15 cellular contexts compared by ENCODE assay signal in the genomic region with DNA sequence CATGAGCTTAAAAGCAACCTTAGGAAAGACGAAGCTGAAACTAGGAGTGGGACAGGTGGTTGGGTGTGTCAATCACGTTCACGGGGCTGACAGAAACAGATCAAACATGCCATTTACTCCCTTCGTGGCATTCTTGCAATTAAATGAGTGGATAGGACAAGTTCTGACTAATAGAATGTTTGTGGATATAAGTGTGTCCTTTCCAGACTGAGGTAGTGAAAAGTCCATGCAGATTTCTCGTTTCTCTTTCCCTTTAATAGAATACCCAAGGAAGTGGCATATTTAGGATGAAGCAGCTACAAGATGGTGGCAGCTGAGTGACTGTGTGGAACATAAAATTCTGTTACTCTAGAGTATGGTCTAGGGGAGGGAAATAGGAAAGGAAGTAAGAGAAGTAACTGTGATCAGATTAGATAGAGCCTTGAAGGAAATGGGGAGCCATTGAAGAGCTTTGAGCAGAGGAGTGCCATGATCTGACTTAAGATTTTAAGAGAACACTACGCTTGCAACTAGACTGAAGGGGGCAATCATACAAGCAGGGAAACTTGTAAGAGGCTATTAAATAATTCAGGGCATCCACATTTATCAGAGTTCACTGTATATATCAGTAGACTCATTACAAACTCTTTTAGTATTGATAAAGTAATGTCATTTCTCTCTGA. TPM values are rescaled to one million over a fixed set of nuclear protein-coding genes. Genes with fewer than 3 reads are reported as not detected.
DNase-seq lines count a peak whose midpoint lies in the region; ATAC-seq, FAIRE-seq and TF ChIP-seq lines count a peak whose summit lies in the region.
"Had no signal": no experiment of that assay in that cellular context is flagged by ENCODE, and none has a peak within 500 bp of the region (broad histone marks: within the 10 kb centered on the region; RNA-seq: fewer than 3 reads in every experiment).

No MANE protein-coding gene starts in this region.

- ATAC-seq in heart right ventricle, result no peak

- peak overlapping the region; percentile 78 for H3K27ac ChIP-seq in cardiac muscle cell
- H3K27ac ChIP-seq in heart right ventricle, result no peak overlapping the region
- H3K27ac ChIP-seq in mucosa of rectum (ENCODE audit: low read depth in 2 of 2, low read length in 2 of 2), result peak overlapping the region; percentile 56 to 72
- H3K27ac ChIP-seq: dorsolateral prefrontal cortex, tibial artery had no signal

- peaks cover 15% of the 10 kb centered on the region for H3K4me1 ChIP-seq in cardiac muscle cell (ENCODE audit: low read depth)
- H3K4me1 ChIP-seq in heart right ventricle, result peaks cover 0 to 4% (median 0%) of the 10 kb centered on the region in 9 donors
- peaks cover 13 to 31% of the 10 kb centered on the region in 2 donors for H3K4me1 ChIP-seq in mucosa of rectum (ENCODE audit: control insufficient read depth in 2 of 2, insufficient read depth in 2 of 2, low read length in 2 of 2)

- no peak overlapping the region for H3K9ac ChIP-seq in mucosa of rectum (ENCODE audit: low read depth in 1 of 2, low read length in 2 of 2)

- H3K4me3 ChIP-seq in cardiac muscle cell (no peak overlapping the region), heart right ventricle (no peak overlapping the region), choroid plexus epithelial cell (ENCODE audit: low read depth, low read length) (no peak overlapping the region), mucosa of rectum (ENCODE audit: low read length in 2 of 2) (peak overlapping the region; percentile 29 to 49)
- H3K4me3 ChIP-seq: dorsolateral prefrontal cortex, tibial artery had no signal

- no peak for TF ChIP-seq CTCF in cardiac muscle cell (IDR thresholded peaks at IDR 0.05; ENCODE audit: low read depth, low read length)
- TF ChIP-seq CTCF in heart right ventricle (IDR thresholded peaks at IDR 0.05), result no peak
- no peak for TF ChIP-seq CTCF in choroid plexus epithelial cell (conservative IDR thresholded peaks at IDR 0.05; ENCODE audit: low read depth, low read length)

- WGBS in heart right ventricle, 2 donors, result 85 to 87% methylated on average over 6 of the region's 6 CpGs

- intact Hi-C loops in heart right ventricle (cut with DNase I), result loop anchor here in 7 of 10 donors (1.0 to 5.0 kb wide), 6 partner anchors 64 to 69 kb away; no protein-coding TSS in a partner anchor

- H3K36me3 ChIP-seq in cardiac muscle cell (no peaks in the 10 kb centered on the region), heart right ventricle (no peaks in the 10 kb centered on the region), mucosa of rectum (ENCODE audit: control insufficient read depth in 2 of 2, insufficient read depth in 2 of 2, low read length in 2 of 2) (no peaks in the 10 kb centered on the region)
- H3K36me3 ChIP-seq: tibial artery had no signal

- no peak for FAIRE-seq in HTR-8/SVneo (lab: Jason Lieb, UNC)

- H3K9me3 ChIP-seq in cardiac muscle cell (ENCODE audit: low read depth), result no peaks in the 10 kb centered on the region
- H3K9me3 ChIP-seq in heart right ventricle, result no peaks in the 10 kb centered on the region
- H3K9me3 ChIP-seq in mucosa of rectum (ENCODE audit: control insufficient read depth in 2 of 2, low read length in 2 of 2), result peaks cover 0 to 3% of the 10 kb centered on the region in 2 donors
- H3K9me3 ChIP-seq: tibial artery had no signal

- H3K27me3 ChIP-seq in cardiac muscle cell, result no peaks in the 10 kb centered on the region
- H3K27me3 ChIP-seq in heart right ventricle, result no peaks in the 10 kb centered on the region
- no peaks in the 10 kb centered on the region for H3K27me3 ChIP-seq in mucosa of rectum (ENCODE audit: control insufficient read depth in 2 of 2, insufficient read depth in 2 of 2, low read length in 2 of 2)
- H3K27me3 ChIP-seq: dorsolateral prefrontal cortex, tibial artery had no signal

- DNase-seq in cardiac muscle cell (ENCODE audit: low read depth in 1 of 2, low spot score in 1 of 2) (no peak), heart right ventricle (no peak), choroid plexus epithelial cell (ENCODE audit: low read depth) (peak; percentile 13), HUDEP-2 (lab: John Stamatoyannopoulos, UW; ENCODE audit: unreplicated experiment in 76 of 76) (no peak), NOMO-1 (lab: John Stamatoyannopoulos, UW; ENCODE audit: unreplicated experiment in 2 of 2) (no peak), HTR-8/SVneo (ENCODE audit: insufficient read length, low spot score) (no peak), mesenteric fat pad (ENCODE audit: low spot score) (no peak)
- DNase-seq: activated CD4-positive, alpha-beta T cell treated with anti-CD3 and anti-CD28 coated beads for 1 hour; activated T-cell treated with anti-CD3 and anti-CD28 coated beads, Interleukin-2, amount 50 U/mL, for 48 hours; dorsolateral prefrontal cortex; immature natural killer cell; stimulated activated CD4-positive, alpha-beta T cell treated with anti-CD3 and anti-CD28 coated beads, Interleukin-12 subunit alpha, Interleukin-12 subunit beta, amount 100 ng/mL, for 4 hours; tibial artery had no signal

RNA-seq across cellular contexts. Expression of a gene that starts 46.3 kb away (rescaled TPM):
- total RNA-seq in cardiac muscle cell, result not detected in 2 replicates
- polyA plus RNA-seq in cardiac muscle cell, result not detected in 2 replicates
- under 1 TPM in 3 of 10 donors, not detected in 7; 0.34 to 0.88 (median 0.38) TPM for total RNA-seq in heart right ventricle
- polyA plus RNA-seq in heart right ventricle, result under 1 TPM in 1 of 2 donors, not detected in 1; 0.03 TPM
- total RNA-seq in mesenteric fat pad, result not detected
- polyA plus RNA-seq: immature natural killer cell, neural cell had no signal

RNA-seq across cellular contexts. Expression of a gene that starts 49.9 kb away (rescaled TPM):
- total RNA-seq in cardiac muscle cell (19.7 and 25.7 TPM in 2 replicates), heart right ventricle (10 to 100 TPM; 21.6 to 30.0 (median 25.2) TPM), mesenteric fat pad (35.0 TPM)
- polyA plus RNA-seq in cardiac muscle cell (36.8 and 45.4 TPM in 2 replicates), heart right ventricle (10 to 100 TPM; 10.7 to 15.0 TPM)

Comparison
In these comparisons a context has a peak if more than half of its experiments do, and no peak if none do; other contexts are left out.
1. H3K27ac ChIP-seq: peak in cardiac muscle cell (single experiment) and mucosa of rectum (2 of 2); none in heart right ventricle (0 of 10).
2. H3K4me3 ChIP-seq: peak in mucosa of rectum (2 of 2); none in cardiac muscle cell (single experiment), heart right ventricle (0 of 10) and choroid plexus epithelial cell (single experiment).